Comparison of ENCODE assay signal across 11 cellular contexts in genomic region chr6:37867756-37868446, GRCh38. TPM values are rescaled to one million over a fixed set of nuclear protein-coding genes. Genes with fewer than 3 reads are reported as not detected.
DNase-seq lines count a peak whose midpoint lies in the region; ATAC-seq and TF ChIP-seq lines count a peak whose summit lies in the region.
"Had no signal": no experiment of that assay in that cellular context is flagged by ENCODE, and none has a peak within 500 bp of the region (broad histone marks: within the 10 kb centered on the region; RNA-seq: fewer than 3 reads in every experiment).

No MANE protein-coding gene starts in this region.

- no peak for TF ChIP-seq EP300 in SK-N-SH (IDR thresholded peaks at IDR 0.05; ENCODE audit: borderline replicate concordance in 1 of 2, low read depth in 1 of 2, low read length in 1 of 2)

- H3K4me2 ChIP-seq in SK-N-SH, result peak overlapping the region; percentile 10; the same call in 1 of the 2 replicates

- H3K4me3 ChIP-seq in SK-N-SH (ENCODE audit: low read depth in 2 of 2, low read length in 1 of 2), result no peak overlapping the region

- WGBS in SK-N-SH (ENCODE audit: low lambda C conversion rate), result 95% methylated on average over 1 of the region's 1 CpG

- no peak overlapping the region for H3K9ac ChIP-seq in SK-N-SH

- peak overlapping the region; percentile 35 for H3K4me3 Mint-ChIP-seq in activated naive CD8-positive, alpha-beta T cell treated with anti-CD3 and anti-CD28 coated beads, Interleukin-2, amount 50 U/mL, for 24 hours
- no peak overlapping the region for H3K4me3 Mint-ChIP-seq in osteocyte (ENCODE audit: unreplicated experiment)

- H3K4me1 Mint-ChIP-seq in activated naive CD8-positive, alpha-beta T cell treated with anti-CD3 and anti-CD28 coated beads, Interleukin-2, amount 50 U/mL, for 24 hours, result peaks cover 82% of the 10 kb centered on the region
- H3K4me1 Mint-ChIP-seq in osteocyte (ENCODE audit: unreplicated experiment), result peaks cover 50% of the 10 kb centered on the region

- TF ChIP-seq RAD21 in SK-N-SH (IDR thresholded peaks at IDR 0.05; ENCODE audit: low read length), result no peak

- DNase-seq in SK-N-SH (no peak), osteocyte (ENCODE audit: extremely low spot score, unreplicated experiment) (no peak), NCI-H1048 (lab: John Stamatoyannopoulos, UW) (no peak), NCI-H524 treated with DMSO at 0.1 percent for 48 hours (lab: John Stamatoyannopoulos, UW) (no peak)
- no peak for DNase-seq in activated naive CD8-positive, alpha-beta T cell treated with anti-CD3 and anti-CD28 coated beads, Interleukin-2, amount 50 U/mL, for 24 hours
- DNase-seq: foreskin melanocyte, NCI-H2171 had no signal

- peaks cover 7% of the 10 kb centered on the region for H3F3A ChIP-seq in SK-N-SH (replicated peaks; ENCODE audit: insufficient read depth)

- H4K20me1 ChIP-seq in SK-N-SH (ENCODE audit: insufficient read depth), result peaks cover 100% of the 10 kb centered on the region

- no peaks in the 10 kb centered on the region for H3K9me2 ChIP-seq in SK-N-SH

- ATAC-seq in SK-N-SH treated with all-trans-retinoic acid at 6 μM for 48 hours (no peak), HG03159 (IDR thresholded peaks at IDR 0.05; ENCODE audit: unreplicated experiment) (peak; percentile 68), HG03025 (IDR thresholded peaks at IDR 0.05; ENCODE audit: low FRiP score, unreplicated experiment) (no peak)
- ATAC-seq in activated naive CD8-positive, alpha-beta T cell treated with anti-CD3 and anti-CD28 coated beads, Interleukin-2, amount 50 U/mL, for 24 hours, result no peak
- ATAC-seq: left lobe of liver had no signal

- H3K36me3 ChIP-seq in SK-N-SH (replicated peaks in 1 of 2; ENCODE audit: control insufficient read depth in 1 of 2, insufficient read depth in 2 of 2, low read length in 1 of 2), result peaks cover 3 to 13% of the 10 kb centered on the region in 2 experiments

- peaks cover 15% of the 10 kb centered on the region for H3K9me3 Mint-ChIP-seq in activated naive CD8-positive, alpha-beta T cell treated with anti-CD3 and anti-CD28 coated beads, Interleukin-2, amount 50 U/mL, for 24 hours
- H3K9me3 Mint-ChIP-seq in osteocyte (ENCODE audit: unreplicated experiment), result peaks cover 8% of the 10 kb centered on the region

- no peak overlapping the region for H2AFZ ChIP-seq in SK-N-SH (ENCODE audit: low read depth)

- H3K9me3 ChIP-seq in SK-N-SH, result peaks cover 4% of the 10 kb centered on the region; the same call in 1 of the 2 replicates

- POLR2A ChIA-PET in SK-N-SH (lab: Yijun Ruan, JAX), result no interaction called here

- TF ChIP-seq CTCF in SK-N-SH (IDR thresholded peaks at IDR 0.05) (no peak), osteocyte (IDR thresholded peaks at IDR 0.05) (no peak)

- peak overlapping the region in 1 of 2 experiments; percentile 25; a peak in 2 of 4 replicates for H3K27ac ChIP-seq in SK-N-SH (ENCODE audit: low read depth in 2 of 2, low read length in 1 of 2)

- peak overlapping the region; percentile 73 for H3K27ac Mint-ChIP-seq in activated naive CD8-positive, alpha-beta T cell treated with anti-CD3 and anti-CD28 coated beads, Interleukin-2, amount 50 U/mL, for 24 hours
- peak overlapping the region; percentile 79 for H3K27ac Mint-ChIP-seq in osteocyte (ENCODE audit: unreplicated experiment)

- peaks cover 30% of the 10 kb centered on the region for H3K36me3 Mint-ChIP-seq in activated naive CD8-positive, alpha-beta T cell treated with anti-CD3 and anti-CD28 coated beads, Interleukin-2, amount 50 U/mL, for 24 hours (ENCODE audit: low read depth)
- peaks cover 7% of the 10 kb centered on the region for H3K36me3 Mint-ChIP-seq in osteocyte (ENCODE audit: unreplicated experiment)

- H3K4me1 ChIP-seq in SK-N-SH (ENCODE audit: control insufficient read depth in 1 of 2, insufficient read depth in 2 of 2, low read depth in 1 of 2, low read length in 1 of 2), result peaks cover 10% of the 10 kb centered on the region in 2 experiments; a peak in 3 of 4 replicates

- H3K79me2 ChIP-seq in SK-N-SH (ENCODE audit: insufficient read depth), result peaks cover 100% of the 10 kb centered on the region

- CTCF ChIA-PET in SK-N-SH (lab: Yijun Ruan, JAX), result interaction anchor here (0.8 to 1.0 kb wide), 2 partner anchors 10 to 77 kb away, joined by 3 read pairs; no protein-coding TSS in a partner anchor

- no peaks in the 10 kb centered on the region for H3K27me3 Mint-ChIP-seq in activated naive CD8-positive, alpha-beta T cell treated with anti-CD3 and anti-CD28 coated beads, Interleukin-2, amount 50 U/mL, for 24 hours
- H3K27me3 Mint-ChIP-seq in osteocyte (ENCODE audit: unreplicated experiment), result no peaks in the 10 kb centered on the region

- no peaks in the 10 kb centered on the region for H3K27me3 ChIP-seq in SK-N-SH (ENCODE audit: insufficient read depth)

TF ChIP-seq in SK-N-SH, 30 proteins besides CTCF, POLR2A, EP300 and RAD21 (continues in another document):
- TF ChIP-seq REST (IDR thresholded peaks at IDR 0.05; ENCODE audit: low read depth, low read length), result no peak
- TF ChIP-seq MXI1 (IDR thresholded peaks at IDR 0.05; ENCODE audit: low read depth, low read length), result no peak

TF ChIP-seq in SK-N-SH treated with all-trans-retinoic acid at 6 μM for 48 hours, 23 proteins besides CTCF, POLR2A, EP300 and RAD21:
- TF ChIP-seq CSRNP3 (CRISPR knock-in tag; IDR thresholded peaks at IDR 0.05), result no peak
- TF ChIP-seq ISL1 (CRISPR knock-in tag; IDR thresholded peaks at IDR 0.05), result no peak
- TF ChIP-seq ZFP30 (CRISPR knock-in tag; IDR thresholded peaks at IDR 0.05), result no peak
- no peak for TF ChIP-seq ZFP3 (CRISPR knock-in tag; IDR thresholded peaks at IDR 0.05)
- no peak for TF ChIP-seq TOX (CRISPR knock-in tag; IDR thresholded peaks at IDR 0.05; ENCODE audit: borderline replicate concordance)
- TF ChIP-seq ZC3H10 (CRISPR knock-in tag; IDR thresholded peaks at IDR 0.05), result no peak
- TF ChIP-seq CREB5 (CRISPR knock-in tag; IDR thresholded peaks at IDR 0.05; ENCODE audit: low read depth), result no peak
- TF ChIP-seq ESRRG (CRISPR knock-in tag; IDR thresholded peaks at IDR 0.05), result no peak
- no peak for TF ChIP-seq ZNF8 (CRISPR knock-in tag; IDR thresholded peaks at IDR 0.05)

RNA-seq across cellular contexts. Expression of gene ZFAND3, which starts 48.4 kb away (rescaled TPM):
- polyA plus RNA-seq in SK-N-SH (2012; rRNA removed), result 12.9 and 16.7 TPM in 2 replicates
- polyA plus RNA-seq in SK-N-SH (2012; cell fraction: cytosol; rRNA removed), result 19.1 and 20.1 TPM in 2 replicates
- polyA plus RNA-seq in SK-N-SH (2012; cell fraction: nucleus; rRNA removed), result 13.1 and 17.5 TPM in 2 replicates
- total RNA-seq in osteocyte, result 84.4 and 89.8 TPM in 2 replicates
